ENCODE assay signal across 1 cellular context in genomic region chr5:133456933-133457402, GRCh38.
TF ChIP-seq lines count a peak whose summit lies in the region.

No MANE protein-coding gene starts in this region.

TF ChIP-seq in WTC11, 78 proteins besides CTCF, POLR2A, EP300 and RAD21 (continued from another document):
- TF ChIP-seq ZNF425 (CRISPR knock-in tag; conservative IDR thresholded peaks at IDR 0.05) (no peak), CBFB (CRISPR knock-in tag; IDR thresholded peaks at IDR 0.05; ENCODE audit: low read depth) (no peak), RORB (CRISPR knock-in tag; IDR thresholded peaks at IDR 0.05) (no peak), HMGA2 (CRISPR knock-in tag; IDR thresholded peaks at IDR 0.05) (no peak), ZNF121 (CRISPR knock-in tag; IDR thresholded peaks at IDR 0.05) (no peak), ZNF232 (CRISPR knock-in tag; IDR thresholded peaks at IDR 0.05) (no peak), MYBL2 (CRISPR knock-in tag; IDR thresholded peaks at IDR 0.05) (no peak)
- TF ChIP-seq, protein P1, sequence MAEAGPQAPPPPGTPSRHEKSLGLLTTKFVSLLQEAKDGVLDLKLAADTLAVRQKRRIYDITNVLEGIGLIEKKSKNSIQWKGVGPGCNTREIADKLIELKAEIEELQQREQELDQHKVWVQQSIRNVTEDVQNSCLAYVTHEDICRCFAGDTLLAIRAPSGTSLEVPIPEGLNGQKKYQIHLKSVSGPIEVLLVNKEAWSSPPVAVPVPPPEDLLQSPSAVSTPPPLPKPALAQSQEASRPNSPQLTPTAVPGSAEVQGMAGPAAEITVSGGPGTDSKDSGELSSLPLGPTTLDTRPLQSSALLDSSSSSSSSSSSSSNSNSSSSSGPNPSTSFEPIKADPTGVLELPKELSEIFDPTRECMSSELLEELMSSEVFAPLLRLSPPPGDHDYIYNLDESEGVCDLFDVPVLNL (CRISPR knock-in tag; IDR thresholded peaks at IDR 0.05; ENCODE audit: borderline replicate concordance, low read depth): no peak
- TF ChIP-seq, protein P2, sequence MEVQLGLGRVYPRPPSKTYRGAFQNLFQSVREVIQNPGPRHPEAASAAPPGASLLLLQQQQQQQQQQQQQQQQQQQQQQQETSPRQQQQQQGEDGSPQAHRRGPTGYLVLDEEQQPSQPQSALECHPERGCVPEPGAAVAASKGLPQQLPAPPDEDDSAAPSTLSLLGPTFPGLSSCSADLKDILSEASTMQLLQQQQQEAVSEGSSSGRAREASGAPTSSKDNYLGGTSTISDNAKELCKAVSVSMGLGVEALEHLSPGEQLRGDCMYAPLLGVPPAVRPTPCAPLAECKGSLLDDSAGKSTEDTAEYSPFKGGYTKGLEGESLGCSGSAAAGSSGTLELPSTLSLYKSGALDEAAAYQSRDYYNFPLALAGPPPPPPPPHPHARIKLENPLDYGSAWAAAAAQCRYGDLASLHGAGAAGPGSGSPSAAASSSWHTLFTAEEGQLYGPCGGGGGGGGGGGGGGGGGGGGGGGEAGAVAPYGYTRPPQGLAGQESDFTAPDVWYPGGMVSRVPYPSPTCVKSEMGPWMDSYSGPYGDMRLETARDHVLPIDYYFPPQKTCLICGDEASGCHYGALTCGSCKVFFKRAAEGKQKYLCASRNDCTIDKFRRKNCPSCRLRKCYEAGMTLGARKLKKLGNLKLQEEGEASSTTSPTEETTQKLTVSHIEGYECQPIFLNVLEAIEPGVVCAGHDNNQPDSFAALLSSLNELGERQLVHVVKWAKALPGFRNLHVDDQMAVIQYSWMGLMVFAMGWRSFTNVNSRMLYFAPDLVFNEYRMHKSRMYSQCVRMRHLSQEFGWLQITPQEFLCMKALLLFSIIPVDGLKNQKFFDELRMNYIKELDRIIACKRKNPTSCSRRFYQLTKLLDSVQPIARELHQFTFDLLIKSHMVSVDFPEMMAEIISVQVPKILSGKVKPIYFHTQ (CRISPR knock-in tag; IDR thresholded peaks at IDR 0.05): no peak
- TF ChIP-seq, protein P3, sequence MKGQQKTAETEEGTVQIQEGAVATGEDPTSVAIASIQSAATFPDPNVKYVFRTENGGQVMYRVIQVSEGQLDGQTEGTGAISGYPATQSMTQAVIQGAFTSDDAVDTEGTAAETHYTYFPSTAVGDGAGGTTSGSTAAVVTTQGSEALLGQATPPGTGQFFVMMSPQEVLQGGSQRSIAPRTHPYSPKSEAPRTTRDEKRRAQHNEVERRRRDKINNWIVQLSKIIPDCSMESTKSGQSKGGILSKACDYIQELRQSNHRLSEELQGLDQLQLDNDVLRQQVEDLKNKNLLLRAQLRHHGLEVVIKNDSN (CRISPR knock-in tag; IDR thresholded peaks at IDR 0.05): no peak
